ENCODE assay signal across 9 cellular contexts in the genomic region with DNA sequence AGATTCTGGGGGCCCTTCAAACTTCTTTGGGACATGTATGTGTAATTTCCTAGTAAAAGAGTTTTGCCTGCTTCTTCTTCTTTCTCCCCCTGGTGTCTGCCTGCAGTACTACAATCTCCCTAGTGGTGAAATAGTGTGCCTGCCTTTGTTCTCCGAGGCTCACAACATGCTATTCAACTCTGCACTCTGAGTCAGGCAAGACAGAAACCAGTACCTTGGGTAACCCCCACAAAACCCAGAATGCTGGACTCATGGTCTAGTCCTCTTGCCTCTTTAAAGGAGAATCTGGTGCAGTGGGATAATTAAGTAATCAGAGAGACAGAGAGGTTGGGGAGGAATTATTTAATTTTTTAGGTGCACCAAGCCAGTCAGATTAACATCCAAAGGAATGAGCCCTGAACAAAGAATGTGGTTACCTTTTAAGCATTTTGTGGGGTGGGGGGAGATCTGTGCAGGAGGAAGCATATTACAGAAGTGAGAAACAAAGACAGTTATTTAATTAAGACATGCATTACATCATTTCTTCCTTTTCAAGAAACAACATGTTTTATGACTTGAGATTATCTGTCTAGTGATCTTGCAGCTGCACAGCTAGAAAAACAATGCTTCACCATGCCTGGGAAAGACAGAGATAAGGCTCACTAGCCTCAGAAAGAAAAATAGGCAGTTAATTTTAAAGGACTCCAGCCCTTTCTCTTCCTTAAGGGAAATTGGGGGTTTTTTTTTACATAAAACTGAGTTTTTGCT. TPM values are rescaled to one million over a fixed set of nuclear protein-coding genes. Genes with fewer than 3 reads are reported as not detected.
DNase-seq lines count a peak whose midpoint lies in the region; ATAC-seq, FAIRE-seq and TF ChIP-seq lines count a peak whose summit lies in the region.
"Had no signal": no experiment of that assay in that cellular context is flagged by ENCODE, and none has a peak within 500 bp of the region (broad histone marks: within the 10 kb centered on the region; RNA-seq: fewer than 3 reads in every experiment).

No MANE protein-coding gene starts in this region.

- peak; percentile 45 to 60 for ATAC-seq in CD4-positive, CD25-positive, alpha-beta regulatory T cell (ENCODE audit: low read depth in 2 of 2)
- ATAC-seq in HG03442 (IDR thresholded peaks at IDR 0.05; ENCODE audit: unreplicated experiment) = peak; percentile 90
- peak; percentile 42; the same call in 1 of the 2 replicates for ATAC-seq in PC-3
- peak; percentile 100 for ATAC-seq in activated T-cell treated with anti-CD3 and anti-CD28 coated beads, Interleukin-2, amount 50 U/mL, for 72 hours (replicated peaks in 1 of 2)
- no peak for ATAC-seq in gastroesophageal sphincter

- intact Hi-C loops in PC-3 (cut with micrococcal nuclease) (loop anchor here (1.0 kb wide), 1 partner anchor 371 kb away; no protein-coding TSS in a partner anchor), posterior vena cava (cut with DNase I) (no loop called here)

- H3K27me3 Mint-ChIP-seq in CD4-positive, CD25-positive, alpha-beta regulatory T cell = peaks cover 10% of the 10 kb centered on the region
- peaks cover 21% of the 10 kb centered on the region for H3K27me3 Mint-ChIP-seq in activated T-cell treated with anti-CD3 and anti-CD28 coated beads, Interleukin-2, amount 50 U/mL, for 72 hours (ENCODE audit: low read depth)
- no peaks in the 10 kb centered on the region for H3K27me3 Mint-ChIP-seq in progenitor cell of endocrine pancreas

- H3K4me1 Mint-ChIP-seq in CD4-positive, CD25-positive, alpha-beta regulatory T cell = peaks cover 0 to 5% (median 0%) of the 10 kb centered on the region in 4 donors
- H3K4me1 Mint-ChIP-seq in activated T-cell treated with anti-CD3 and anti-CD28 coated beads, Interleukin-2, amount 50 U/mL, for 72 hours (ENCODE audit: low read depth) = peaks cover 20% of the 10 kb centered on the region
- peaks cover 13% of the 10 kb centered on the region for H3K4me1 Mint-ChIP-seq in progenitor cell of endocrine pancreas (ENCODE audit: low read depth)

- H3K27ac ChIP-seq in CD4-positive, CD25-positive, alpha-beta regulatory T cell (ENCODE audit: insufficient read depth, low read length, poor library complexity, severe bottlenecking) = no peak overlapping the region
- H3K27ac ChIP-seq in PC-3 (ENCODE audit: low read length) = no peak overlapping the region
- H3K27ac ChIP-seq in gastroesophageal sphincter = peak overlapping the region in 1 of 4 donors; percentile 33

- CTCF ChIA-PET in PC-3 (lab: Charles Lee) = no interaction called here

- H3K36me3 Mint-ChIP-seq in CD4-positive, CD25-positive, alpha-beta regulatory T cell = no peaks in the 10 kb centered on the region
- no peaks in the 10 kb centered on the region for H3K36me3 Mint-ChIP-seq in activated T-cell treated with anti-CD3 and anti-CD28 coated beads, Interleukin-2, amount 50 U/mL, for 72 hours (ENCODE audit: insufficient read depth in 2 of 2)
- peaks cover 3% of the 10 kb centered on the region for H3K36me3 Mint-ChIP-seq in progenitor cell of endocrine pancreas (ENCODE audit: insufficient read depth)

- no peaks in the 10 kb centered on the region for H3K9me2 ChIP-seq in PC-3 (replicated peaks; ENCODE audit: low read length)

- H3K4me1 ChIP-seq in CD4-positive, CD25-positive, alpha-beta regulatory T cell (ENCODE audit: control insufficient read depth, insufficient read depth, low read length, poor library complexity, severe bottlenecking) = no peaks in the 10 kb centered on the region
- H3K4me1 ChIP-seq in PC-3 (ENCODE audit: insufficient read depth, low read length) (0 out of 2 replicates have a peak, but pooled peaks cover 3% of the 10 kb centered on the region), gastroesophageal sphincter (no peaks in the 10 kb centered on the region)

- no peak overlapping the region for H3K4me3 ChIP-seq in CD4-positive, CD25-positive, alpha-beta regulatory T cell (ENCODE audit: low read depth, low read length)
- H3K4me3 ChIP-seq in PC-3 (ENCODE audit: low read length) = no peak overlapping the region
- H3K4me3 ChIP-seq in gastroesophageal sphincter = no peak overlapping the region

- peak; percentile 71 for FAIRE-seq in GM19239 (lab: Jason Lieb, UNC)
- FAIRE-seq: TTC549 had no signal

- no peaks in the 10 kb centered on the region for H4K20me1 ChIP-seq in PC-3 (ENCODE audit: low read length)

- no peaks in the 10 kb centered on the region for H3K79me2 ChIP-seq in PC-3 (ENCODE audit: low read length)

- H2AFZ ChIP-seq in PC-3 (ENCODE audit: low read length) = peak overlapping the region; percentile 43

- TF ChIP-seq POLR2A in gastroesophageal sphincter (IDR thresholded peaks at IDR 0.05) = no peak

- DNase-seq in CD4-positive, CD25-positive, alpha-beta regulatory T cell = peak; percentile 8 to 61 (median 41)
- DNase-seq in GM19239 (ENCODE audit: insufficient read length, low spot score) (peak; percentile 20), PC-3 (peak; percentile 89), progenitor cell of endocrine pancreas (ENCODE audit: low spot score, unreplicated experiment) (peak; percentile 32), posterior vena cava (ENCODE audit: low spot score) (no peak)
- peak; percentile 82 to 84 for DNase-seq in activated T-cell treated with anti-CD3 and anti-CD28 coated beads, Interleukin-2, amount 50 U/mL, for 72 hours

- H3K4me3 Mint-ChIP-seq in CD4-positive, CD25-positive, alpha-beta regulatory T cell = no peak overlapping the region
- H3K4me3 Mint-ChIP-seq in activated T-cell treated with anti-CD3 and anti-CD28 coated beads, Interleukin-2, amount 50 U/mL, for 72 hours = peak overlapping the region; percentile 2 to 5
- H3K4me3 Mint-ChIP-seq in progenitor cell of endocrine pancreas (ENCODE audit: low read depth) = no peak overlapping the region

- no peaks in the 10 kb centered on the region for H3F3A ChIP-seq in PC-3 (ENCODE audit: low read length, unreplicated experiment)

- peaks cover 6% of the 10 kb centered on the region for H3K27me3 ChIP-seq in CD4-positive, CD25-positive, alpha-beta regulatory T cell (ENCODE audit: control insufficient read depth, insufficient read depth, low read length)
- H3K27me3 ChIP-seq in PC-3 (ENCODE audit: low read length) (no peaks in the 10 kb centered on the region), gastroesophageal sphincter (no peaks in the 10 kb centered on the region)

- H3K4me2 ChIP-seq in PC-3 (ENCODE audit: low read length) = peak overlapping the region; percentile 16; the same call in 1 of the 2 replicates

- H3K9me3 ChIP-seq in CD4-positive, CD25-positive, alpha-beta regulatory T cell (ENCODE audit: control insufficient read depth in 2 of 2, low read length in 2 of 2) = no peaks in the 10 kb centered on the region
- H3K9me3 ChIP-seq in PC-3 (ENCODE audit: low read length) (no peaks in the 10 kb centered on the region), gastroesophageal sphincter (no peaks in the 10 kb centered on the region)

- H3K9me3 Mint-ChIP-seq in CD4-positive, CD25-positive, alpha-beta regulatory T cell = peaks cover 0 to 7% (median 0%) of the 10 kb centered on the region in 7 donors
- H3K9me3 Mint-ChIP-seq in activated T-cell treated with anti-CD3 and anti-CD28 coated beads, Interleukin-2, amount 50 U/mL, for 72 hours = peaks cover 0 to 2% of the 10 kb centered on the region in 2 donors
- H3K9me3 Mint-ChIP-seq in progenitor cell of endocrine pancreas (ENCODE audit: low read depth) = peaks cover 15% of the 10 kb centered on the region

- no peak for TF ChIP-seq EP300 in gastroesophageal sphincter (IDR thresholded peaks at IDR 0.05)

- no peaks in the 10 kb centered on the region for H3K36me3 ChIP-seq in CD4-positive, CD25-positive, alpha-beta regulatory T cell (ENCODE audit: control insufficient read depth, insufficient read depth, low read length)
- no peaks in the 10 kb centered on the region for H3K36me3 ChIP-seq in PC-3 (ENCODE audit: low read depth, low read length)
- H3K36me3 ChIP-seq in gastroesophageal sphincter = no peaks in the 10 kb centered on the region

- TF ChIP-seq CTCF in PC-3 (conservative IDR thresholded peaks at IDR 0.05; ENCODE audit: low read depth, low read length) (peak; percentile 96), gastroesophageal sphincter (IDR thresholded peaks at IDR 0.05) (peak; percentile 58 to 81 (median 68)), progenitor cell of endocrine pancreas (IDR thresholded peaks at IDR 0.05; ENCODE audit: unreplicated experiment) (peak; percentile 71)

- H3K27ac Mint-ChIP-seq in CD4-positive, CD25-positive, alpha-beta regulatory T cell = peak overlapping the region in 1 of 3 donors; percentile 34
- H3K27ac Mint-ChIP-seq in activated T-cell treated with anti-CD3 and anti-CD28 coated beads, Interleukin-2, amount 50 U/mL, for 72 hours = no peak overlapping the region
- peak overlapping the region; percentile 69 for H3K27ac Mint-ChIP-seq in progenitor cell of endocrine pancreas

- H3K9ac ChIP-seq in PC-3 (ENCODE audit: low read length) = no peak overlapping the region

- BruUV-seq in PC-3 (replicated peaks; lab: Mats Ljungman, UMichigan) = no TSS peak

- WGBS in gastroesophageal sphincter (ENCODE audit: low coverage in 1 of 2), 2 donors = 38% methylated on average over 1 of the region's 1 CpG; no CpG with 5 or more reads in 1 of the 2 donors

- POLR2A ChIA-PET in PC-3 (lab: Charles Lee; ENCODE audit: unreplicated experiment) = no interaction called here

RNA-seq across cellular contexts. Expression of a gene that starts 11.0 kb away (rescaled TPM):
- 1.3 TPM for total RNA-seq in CD4-positive, CD25-positive, alpha-beta regulatory T cell
- under 1 TPM in 3 of 4 donors, not detected in 1; 0.29 to 0.99 (median 0.47) TPM for polyA plus RNA-seq in CD4-positive, CD25-positive, alpha-beta regulatory T cell
- total RNA-seq in PC-3 (2014; rRNA removed) (not detected in 2 replicates), gastroesophageal sphincter (100 to 1,000 TPM in 2 of 4 donors, 10 to 100 TPM in 2; 27.5 to 137 (median 74.3) TPM), progenitor cell of endocrine pancreas (not detected in 2 replicates), posterior vena cava (100 to 1,000 TPM in 1 of 2 donors, 10 to 100 TPM in 1; 50.3 to 190 TPM)
- not detected for total RNA-seq in activated T-cell treated with anti-CD3 and anti-CD28 coated beads, Interleukin-2, amount 50 U/mL, for 72 hours

RNA-seq across cellular contexts. Expression of a gene that starts 49.1 kb away (rescaled TPM):
- 1.0 TPM for total RNA-seq in CD4-positive, CD25-positive, alpha-beta regulatory T cell
- not detected for polyA plus RNA-seq in CD4-positive, CD25-positive, alpha-beta regulatory T cell
- not detected in 2 replicates for total RNA-seq in PC-3 (2014; rRNA removed)
- total RNA-seq in activated T-cell treated with anti-CD3 and anti-CD28 coated beads, Interleukin-2, amount 50 U/mL, for 72 hours = not detected
- total RNA-seq in gastroesophageal sphincter = 1 to 10 TPM in 3 of 4 donors, not detected in 1; 3.0 to 8.2 (median 3.9) TPM
- not detected in 2 replicates for total RNA-seq in progenitor cell of endocrine pancreas
- 1 to 10 TPM; 1.3 to 7.6 TPM for total RNA-seq in posterior vena cava

Comparison
In these comparisons a context has a peak if more than half of its experiments do, and no peak if none do; other contexts are left out.
1. H3K4me3 Mint-ChIP-seq: peak in activated T-cell treated with anti-CD3 and anti-CD28 coated beads, Interleukin-2, amount 50 U/mL, for 72 hours (2 of 2); none in CD4-positive, CD25-positive, alpha-beta regulatory T cell (0 of 4) and progenitor cell of endocrine pancreas (single experiment).
2. RNA of a gene that starts 11.0 kb away (total RNA-seq): 50.3 to 190 TPM in posterior vena cava and 27.5 to 137 TPM in gastroesophageal sphincter; 1.3 TPM in CD4-positive, CD25-positive, alpha-beta regulatory T cell (single experiment), not detected in PC-3, not detected in activated T-cell treated with anti-CD3 and anti-CD28 coated beads, Interleukin-2, amount 50 U/mL, for 72 hours and not detected in progenitor cell of endocrine pancreas; every median in the first group is over 10 times any median in the second.
3. Peak in every context shown above with its lines, with median percentiles within 50 percentile points of each other: CTCF ChIP-seq.